Comparison of ENCODE assay signal across 20 cellular contexts in genomic region chrX:56130436-56130835, GRCh38.
DNase-seq lines count a peak whose midpoint lies in the region; ATAC-seq lines count a peak whose summit lies in the region.
"Had no signal": no experiment of that assay in that cellular context is flagged by ENCODE, and none has a peak within 500 bp of the region (broad histone marks: within the 10 kb centered on the region; RNA-seq: fewer than 3 reads in every experiment).

No MANE protein-coding gene starts in this region.

- peak overlapping the region; percentile 69 for H3K4me2 ChIP-seq in BLaER1
- H3K4me2 ChIP-seq: KMS-11 had no signal

- no peaks in the 10 kb centered on the region for H3K36me3 ChIP-seq in BLaER1

- no peaks in the 10 kb centered on the region for H3K9me3 ChIP-seq in BLaER1

- H3K27me3 ChIP-seq in BLaER1, result peaks cover 70% of the 10 kb centered on the region

- peaks cover 8% of the 10 kb centered on the region; the same call in 1 of the 2 replicates for H4K20me1 ChIP-seq in BLaER1

- no peak for ATAC-seq in HG03175 (IDR thresholded peaks at IDR 0.05; ENCODE audit: unreplicated experiment)
- ATAC-seq: Panc1 had no signal

- no peak overlapping the region for H3K27ac ChIP-seq in BLaER1
- H3K27ac ChIP-seq: C4-2B, KMS-11, SK-N-MC had no signal

- peak; percentile 22 for DNase-seq in HT-29 (ENCODE audit: low spot score)
- peak; percentile 52 for DNase-seq in kidney glomerular epithelial cell (lab: John Stamatoyannopoulos, UW)
- peak; percentile 82 for DNase-seq in renal cortical epithelial cell (ENCODE audit: low read depth)
- DNase-seq in activated CD4-positive, alpha-beta T cell treated with anti-CD3 and anti-CD28 coated beads for 48 hours, result no peak
- DNase-seq in NCI-H1694 (lab: John Stamatoyannopoulos, UW), result no peak
- DNase-seq in CD1c-positive myeloid dendritic cell (ENCODE audit: extremely low spot score), result no peak
- DNase-seq: AML-193; CD8-positive, alpha-beta memory T cell; HCEC 1CT; MM.1S; NCI-H2081; NCI-H2227 treated with DMSO at 0.1 percent for 48 hours; NCI-H526 treated with DMSO at 0.1 percent for 48 hours; SIG-M5 had no signal

- no peak overlapping the region for H3K4me3 ChIP-seq in BLaER1
- H3K4me3 ChIP-seq: SK-N-MC had no signal

- H3K9ac ChIP-seq in BLaER1, result no peak overlapping the region
- H3K9ac ChIP-seq: KMS-11 had no signal

- H3K4me1 ChIP-seq in BLaER1, result peaks cover 17% of the 10 kb centered on the region

Comparison
In these comparisons a context has a peak if more than half of its experiments do, and no peak if none do; other contexts are left out.
1. DNase-seq: peak in HT-29 (single experiment), kidney glomerular epithelial cell (single experiment) and renal cortical epithelial cell (single experiment); none in activated CD4-positive, alpha-beta T cell treated with anti-CD3 and anti-CD28 coated beads for 48 hours (single experiment), NCI-H1694 (single experiment) and CD1c-positive myeloid dendritic cell (single experiment).